21 cellular contexts compared by ENCODE assay signal in the genomic region with DNA sequence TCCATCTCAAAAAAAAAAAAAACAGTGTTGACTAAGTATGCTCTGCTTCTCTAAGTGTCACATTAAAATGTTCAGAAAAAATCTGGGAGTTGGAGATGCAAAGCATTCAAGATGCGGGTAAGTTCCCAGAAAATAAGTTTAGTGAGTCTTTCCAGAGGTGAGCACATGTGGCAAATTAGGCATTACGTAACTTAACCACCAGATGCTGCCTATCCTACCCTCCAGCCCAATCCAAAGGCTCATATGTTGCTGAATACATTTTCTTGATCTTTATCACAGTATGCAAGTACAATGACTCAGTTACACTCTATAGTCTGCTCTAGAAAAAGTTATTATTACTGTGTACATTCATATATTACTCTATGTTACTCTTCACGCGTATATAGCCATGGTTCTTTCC.
DNase-seq lines count a peak whose midpoint lies in the region; ATAC-seq and TF ChIP-seq lines count a peak whose summit lies in the region.
"Had no signal": no experiment of that assay in that cellular context is flagged by ENCODE, and none has a peak within 500 bp of the region (broad histone marks: within the 10 kb centered on the region; RNA-seq: fewer than 3 reads in every experiment).

No MANE protein-coding gene starts in this region.

- H3K4me3 ChIP-seq in HFF-Myc (replicated peaks; ENCODE audit: low read depth, low read length), result no peak overlapping the region
- H3K4me3 ChIP-seq: dorsolateral prefrontal cortex, stomach had no signal

- no peak for TF ChIP-seq CTCF in AG09319 (IDR thresholded peaks at IDR 0.05; ENCODE audit: low read depth, low read length)
- TF ChIP-seq CTCF in HFF-Myc (IDR thresholded peaks at IDR 0.05; ENCODE audit: low read depth, low read length, missing control alignments), result no peak

- DNase-seq in AG09319 (ENCODE audit: extremely low read depth, low read depth) (peak; percentile 34), HFF-Myc (ENCODE audit: extremely low read depth, low read depth) (peak; percentile 80), fibroblast of gingiva (ENCODE audit: low read depth) (peak; percentile 16), NCI-H2081 (lab: John Stamatoyannopoulos, UW) (no peak), DMS153 (lab: John Stamatoyannopoulos, UW) (no peak), NCI-H146 (lab: John Stamatoyannopoulos, UW) (no peak)
- DNase-seq: activated CD8-positive, alpha-beta T cell treated with anti-CD3 and anti-CD28 coated beads, Interleukin-2, amount 10 ng/mL, durations not matched to agents 7 days and 5 days; activated T-cell treated with anti-CD3 and anti-CD28 coated beads, Interleukin-2, amount 50 U/mL, for 72 hours; brain microvascular endothelial cell; dorsolateral prefrontal cortex; GF-D8; hypothalamus; kidney glomerular epithelial cell; NCI-H1930; stomach; T-helper 17 cell had no signal

- ATAC-seq in SK-N-SH treated with all-trans-retinoic acid at 6 μM for 48 hours (peak; percentile 46), GM18873 (IDR thresholded peaks at IDR 0.05; ENCODE audit: low FRiP score, unreplicated experiment) (no peak)
- ATAC-seq: activated CD8-positive, alpha-beta T cell treated with anti-CD3 and anti-CD28 coated beads, Interleukin-2, amount 10 ng/mL, durations not matched to agents 7 days and 5 days; natural killer cell treated with Interleukin-12 subunit alpha and Interleukin-12 subunit beta and Interleukin-15 and Interleukin-18, amount 100 ng/mL, for 72 hours; Right ventricle myocardium inferior; T-helper 17 cell; WTC11 had no signal

TF ChIP-seq in SK-N-SH treated with all-trans-retinoic acid at 6 μM for 48 hours, 23 proteins besides CTCF, POLR2A, EP300 and RAD21:
- TF ChIP-seq ARNTL (CRISPR knock-in tag; IDR thresholded peaks at IDR 0.05; ENCODE audit: borderline replicate concordance, low read depth) (no peak), SNAI2 (CRISPR knock-in tag; IDR thresholded peaks at IDR 0.05) (no peak), ZC3H10 (CRISPR knock-in tag; IDR thresholded peaks at IDR 0.05) (no peak), ZNF70 (CRISPR knock-in tag; IDR thresholded peaks at IDR 0.05) (no peak), ISL1 (CRISPR knock-in tag; IDR thresholded peaks at IDR 0.05) (no peak), ZFP30 (CRISPR knock-in tag; IDR thresholded peaks at IDR 0.05) (no peak), TOX (CRISPR knock-in tag; IDR thresholded peaks at IDR 0.05; ENCODE audit: borderline replicate concordance) (no peak), RARB (CRISPR knock-in tag; IDR thresholded peaks at IDR 0.05) (no peak), GLIS3 (CRISPR knock-in tag; IDR thresholded peaks at IDR 0.05) (no peak), ZFP3 (CRISPR knock-in tag; IDR thresholded peaks at IDR 0.05) (no peak), ZNF565 (CRISPR knock-in tag; conservative IDR thresholded peaks at IDR 0.05; ENCODE audit: low read depth) (no peak), BACH2 (CRISPR knock-in tag; IDR thresholded peaks at IDR 0.05; ENCODE audit: borderline replicate concordance) (no peak)
- TF ChIP-seq, protein P1, sequence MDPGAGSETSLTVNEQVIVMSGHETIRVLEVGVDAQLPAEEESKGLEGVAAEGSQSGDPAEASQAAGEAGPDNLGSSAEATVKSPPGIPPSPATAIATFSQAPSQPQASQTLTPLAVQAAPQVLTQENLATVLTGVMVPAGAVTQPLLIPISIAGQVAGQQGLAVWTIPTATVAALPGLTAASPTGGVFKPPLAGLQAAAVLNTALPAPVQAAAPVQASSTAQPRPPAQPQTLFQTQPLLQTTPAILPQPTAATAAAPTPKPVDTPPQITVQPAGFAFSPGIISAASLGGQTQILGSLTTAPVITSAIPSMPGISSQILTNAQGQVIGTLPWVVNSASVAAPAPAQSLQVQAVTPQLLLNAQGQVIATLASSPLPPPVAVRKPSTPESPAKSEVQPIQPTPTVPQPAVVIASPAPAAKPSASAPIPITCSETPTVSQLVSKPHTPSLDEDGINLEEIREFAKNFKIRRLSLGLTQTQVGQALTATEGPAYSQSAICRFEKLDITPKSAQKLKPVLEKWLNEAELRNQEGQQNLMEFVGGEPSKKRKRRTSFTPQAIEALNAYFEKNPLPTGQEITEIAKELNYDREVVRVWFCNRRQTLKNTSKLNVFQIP (CRISPR knock-in tag; IDR thresholded peaks at IDR 0.05; ENCODE audit: borderline replicate concordance, low read depth), result no peak
- TF ChIP-seq, protein P2, sequence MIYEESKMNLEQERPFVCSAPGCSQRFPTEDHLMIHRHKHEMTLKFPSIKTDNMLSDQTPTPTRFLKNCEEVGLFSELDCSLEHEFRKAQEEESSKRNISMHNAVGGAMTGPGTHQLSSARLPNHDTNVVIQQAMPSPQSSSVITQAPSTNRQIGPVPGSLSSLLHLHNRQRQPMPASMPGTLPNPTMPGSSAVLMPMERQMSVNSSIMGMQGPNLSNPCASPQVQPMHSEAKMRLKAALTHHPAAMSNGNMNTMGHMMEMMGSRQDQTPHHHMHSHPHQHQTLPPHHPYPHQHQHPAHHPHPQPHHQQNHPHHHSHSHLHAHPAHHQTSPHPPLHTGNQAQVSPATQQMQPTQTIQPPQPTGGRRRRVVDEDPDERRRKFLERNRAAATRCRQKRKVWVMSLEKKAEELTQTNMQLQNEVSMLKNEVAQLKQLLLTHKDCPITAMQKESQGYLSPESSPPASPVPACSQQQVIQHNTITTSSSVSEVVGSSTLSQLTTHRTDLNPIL (CRISPR knock-in tag; IDR thresholded peaks at IDR 0.05; ENCODE audit: low read depth), result no peak
- TF ChIP-seq, protein P3, sequence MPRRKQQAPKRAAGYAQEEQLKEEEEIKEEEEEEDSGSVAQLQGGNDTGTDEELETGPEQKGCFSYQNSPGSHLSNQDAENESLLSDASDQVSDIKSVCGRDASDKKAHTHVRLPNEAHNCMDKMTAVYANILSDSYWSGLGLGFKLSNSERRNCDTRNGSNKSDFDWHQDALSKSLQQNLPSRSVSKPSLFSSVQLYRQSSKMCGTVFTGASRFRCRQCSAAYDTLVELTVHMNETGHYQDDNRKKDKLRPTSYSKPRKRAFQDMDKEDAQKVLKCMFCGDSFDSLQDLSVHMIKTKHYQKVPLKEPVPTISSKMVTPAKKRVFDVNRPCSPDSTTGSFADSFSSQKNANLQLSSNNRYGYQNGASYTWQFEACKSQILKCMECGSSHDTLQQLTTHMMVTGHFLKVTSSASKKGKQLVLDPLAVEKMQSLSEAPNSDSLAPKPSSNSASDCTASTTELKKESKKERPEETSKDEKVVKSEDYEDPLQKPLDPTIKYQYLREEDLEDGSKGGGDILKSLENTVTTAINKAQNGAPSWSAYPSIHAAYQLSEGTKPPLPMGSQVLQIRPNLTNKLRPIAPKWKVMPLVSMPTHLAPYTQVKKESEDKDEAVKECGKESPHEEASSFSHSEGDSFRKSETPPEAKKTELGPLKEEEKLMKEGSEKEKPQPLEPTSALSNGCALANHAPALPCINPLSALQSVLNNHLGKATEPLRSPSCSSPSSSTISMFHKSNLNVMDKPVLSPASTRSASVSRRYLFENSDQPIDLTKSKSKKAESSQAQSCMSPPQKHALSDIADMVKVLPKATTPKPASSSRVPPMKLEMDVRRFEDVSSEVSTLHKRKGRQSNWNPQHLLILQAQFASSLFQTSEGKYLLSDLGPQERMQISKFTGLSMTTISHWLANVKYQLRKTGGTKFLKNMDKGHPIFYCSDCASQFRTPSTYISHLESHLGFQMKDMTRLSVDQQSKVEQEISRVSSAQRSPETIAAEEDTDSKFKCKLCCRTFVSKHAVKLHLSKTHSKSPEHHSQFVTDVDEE (CRISPR knock-in tag; IDR thresholded peaks at IDR 0.05), result no peak
- TF ChIP-seq, protein P4, sequence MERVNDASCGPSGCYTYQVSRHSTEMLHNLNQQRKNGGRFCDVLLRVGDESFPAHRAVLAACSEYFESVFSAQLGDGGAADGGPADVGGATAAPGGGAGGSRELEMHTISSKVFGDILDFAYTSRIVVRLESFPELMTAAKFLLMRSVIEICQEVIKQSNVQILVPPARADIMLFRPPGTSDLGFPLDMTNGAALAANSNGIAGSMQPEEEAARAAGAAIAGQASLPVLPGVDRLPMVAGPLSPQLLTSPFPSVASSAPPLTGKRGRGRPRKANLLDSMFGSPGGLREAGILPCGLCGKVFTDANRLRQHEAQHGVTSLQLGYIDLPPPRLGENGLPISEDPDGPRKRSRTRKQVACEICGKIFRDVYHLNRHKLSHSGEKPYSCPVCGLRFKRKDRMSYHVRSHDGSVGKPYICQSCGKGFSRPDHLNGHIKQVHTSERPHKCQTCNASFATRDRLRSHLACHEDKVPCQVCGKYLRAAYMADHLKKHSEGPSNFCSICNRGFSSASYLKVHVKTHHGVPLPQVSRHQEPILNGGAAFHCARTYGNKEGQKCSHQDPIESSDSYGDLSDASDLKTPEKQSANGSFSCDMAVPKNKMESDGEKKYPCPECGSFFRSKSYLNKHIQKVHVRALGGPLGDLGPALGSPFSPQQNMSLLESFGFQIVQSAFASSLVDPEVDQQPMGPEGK (CRISPR knock-in tag; IDR thresholded peaks at IDR 0.05; ENCODE audit: borderline replicate concordance), result no peak

Comparison
In these comparisons a context has a peak if more than half of its experiments do, and no peak if none do; other contexts are left out.
1. DNase-seq: peak in AG09319 (single experiment), HFF-Myc (single experiment) and fibroblast of gingiva (single experiment); none in NCI-H2081 (0 of 2), DMS153 (single experiment) and NCI-H146 (single experiment).